ENCODE assay signal across 8 cellular contexts in genomic region chr17:76397687-76398522, GRCh38. TPM values are rescaled to one million over a fixed set of nuclear protein-coding genes. Genes with fewer than 3 reads are reported as not detected.
DNase-seq lines count a peak whose midpoint lies in the region; ATAC-seq and TF ChIP-seq lines count a peak whose summit lies in the region.

No MANE protein-coding gene starts in this region.

- H3K36me3 Mint-ChIP-seq in activated T-helper 1 cell treated with anti-CD3 and anti-CD28 coated beads, Interleukin-12 subunit alpha, Interleukin-12 subunit beta, Interleukin-2, Interleukin-4 antibody, amounts not matched to agents 30 ng/mL and 10 ng/mL and 1 ng/mL, durations not matched to agents 14 hours and 24 hours and 36 hours (ENCODE audit: low read depth): peaks cover 33% of the 10 kb centered on the region

- no peak for TF ChIP-seq POLR2A in suprapubic skin (IDR thresholded peaks at IDR 0.05)

- H3K27me3 ChIP-seq in suprapubic skin: no peaks in the 10 kb centered on the region

- H3K27me3 Mint-ChIP-seq in activated T-helper 1 cell treated with anti-CD3 and anti-CD28 coated beads, Interleukin-12 subunit alpha, Interleukin-12 subunit beta, Interleukin-2, Interleukin-4 antibody, amounts not matched to agents 30 ng/mL and 10 ng/mL and 1 ng/mL, durations not matched to agents 14 hours and 24 hours and 36 hours (ENCODE audit: insufficient read depth): no peaks in the 10 kb centered on the region

- peak; percentile 99 for TF ChIP-seq CTCF in RWPE1 (conservative IDR thresholded peaks at IDR 0.05; ENCODE audit: low read depth)
- TF ChIP-seq CTCF in omental fat pad (IDR thresholded peaks at IDR 0.05): peak in 1 of 3 donors; percentile 89
- peak; percentile 94 to 96 for TF ChIP-seq CTCF in suprapubic skin (IDR thresholded peaks at IDR 0.05)

- no peak overlapping the region for H3K4me3 ChIP-seq in suprapubic skin

- POLR2A ChIA-PET in RWPE1 (lab: Yijun Ruan, JAX; ENCODE audit: low non-redundant PET): no interaction called here

- H3K9me3 Mint-ChIP-seq in activated T-helper 1 cell treated with anti-CD3 and anti-CD28 coated beads, Interleukin-12 subunit alpha, Interleukin-12 subunit beta, Interleukin-2, Interleukin-4 antibody, amounts not matched to agents 30 ng/mL and 10 ng/mL and 1 ng/mL, durations not matched to agents 14 hours and 24 hours and 36 hours: no peaks in the 10 kb centered on the region

- H3K36me3 ChIP-seq in suprapubic skin: peaks cover 97% of the 10 kb centered on the region

- TF ChIP-seq EP300 in suprapubic skin (IDR thresholded peaks at IDR 0.05): no peak

- no peak overlapping the region for H3K4me3 Mint-ChIP-seq in activated T-helper 1 cell treated with anti-CD3 and anti-CD28 coated beads, Interleukin-12 subunit alpha, Interleukin-12 subunit beta, Interleukin-2, Interleukin-4 antibody, amounts not matched to agents 30 ng/mL and 10 ng/mL and 1 ng/mL, durations not matched to agents 14 hours and 24 hours and 36 hours

- H3K4me1 Mint-ChIP-seq in activated T-helper 1 cell treated with anti-CD3 and anti-CD28 coated beads, Interleukin-12 subunit alpha, Interleukin-12 subunit beta, Interleukin-2, Interleukin-4 antibody, amounts not matched to agents 30 ng/mL and 10 ng/mL and 1 ng/mL, durations not matched to agents 14 hours and 24 hours and 36 hours (ENCODE audit: low read depth): no peaks in the 10 kb centered on the region

- CTCF ChIA-PET in RWPE1 (lab: Yijun Ruan, JAX): interaction anchor here (0.5 to 3.4 kb wide), 26 partner anchors 11 to 390 kb away, joined by 3 to 30 read pairs (median 5); partner anchors contain the start of genes PRPSAP1, QRICH2, RHBDF2 and SPHK1

- H3K27ac Mint-ChIP-seq in activated T-helper 1 cell treated with anti-CD3 and anti-CD28 coated beads, Interleukin-12 subunit alpha, Interleukin-12 subunit beta, Interleukin-2, Interleukin-4 antibody, amounts not matched to agents 30 ng/mL and 10 ng/mL and 1 ng/mL, durations not matched to agents 14 hours and 24 hours and 36 hours: no peak overlapping the region

- peaks cover 3% of the 10 kb centered on the region for H3K4me1 ChIP-seq in suprapubic skin

- H3K27ac ChIP-seq in RWPE1 (peak overlapping the region; percentile 39), suprapubic skin (no peak overlapping the region)

- intact Hi-C loops in activated T-helper 1 cell treated with anti-CD3 and anti-CD28 coated beads, Interleukin-12 subunit alpha, Interleukin-12 subunit beta, Interleukin-2, Interleukin-4 antibody, amounts not matched to agents 30 ng/mL and 10 ng/mL and 1 ng/mL, durations not matched to agents 14 hours and 24 hours and 36 hours (cut with micrococcal nuclease): loop anchor here (1.0 kb wide), 2 partner anchors 44 to 95 kb away; no protein-coding TSS in a partner anchor

- ATAC-seq in omental fat pad (ENCODE audit: low FRiP score) (peak; percentile 66), HG02840 (IDR thresholded peaks at IDR 0.05; ENCODE audit: low FRiP score, unreplicated experiment) (no peak)

- WGBS in suprapubic skin: 54% methylated on average over 12 of the region's 16 CpGs

- DNase-seq in DMS79 (lab: John Stamatoyannopoulos, UW) (peak; percentile 63), LHCN-M2 (ENCODE audit: low read depth) (peak; percentile 93), RWPE1 (ENCODE audit: low spot score) (peak; percentile 73), fibroblast of the conjunctiva (ENCODE audit: low read depth) (peak; percentile 83), omental fat pad (ENCODE audit: low spot score) (peak; percentile 99), suprapubic skin (ENCODE audit: low spot score in 2 of 2) (peak; percentile 93 to 94)
- peak; percentile 73 for DNase-seq in activated T-helper 1 cell treated with anti-CD3 and anti-CD28 coated beads, Interleukin-12 subunit alpha, Interleukin-12 subunit beta, Interleukin-2, Interleukin-4 antibody, amounts not matched to agents 30 ng/mL and 10 ng/mL and 1 ng/mL, durations not matched to agents 14 hours and 24 hours and 36 hours (ENCODE audit: low spot score)

- no peaks in the 10 kb centered on the region for H3K9me3 ChIP-seq in suprapubic skin

RNA-seq across cellular contexts. Expression of gene SPHK1, which starts 13.5 kb away (rescaled TPM):
- total RNA-seq in LHCN-M2 (2014; rRNA removed) (28.4 and 32.8 TPM in 2 replicates), omental fat pad (100 to 1,000 TPM in 1 of 4 donors, 10 to 100 TPM in 2, 1 to 10 TPM in 1; 8.7 to 107 (median 17.5) TPM), suprapubic skin (10 to 100 TPM; 10.5 to 17.9 (median 12.5) TPM)
- polyA plus RNA-seq in LHCN-M2 (2012): 16.2 TPM
- total RNA-seq in activated T-helper 1 cell treated with anti-CD3 and anti-CD28 coated beads, Interleukin-12 subunit alpha, Interleukin-12 subunit beta, Interleukin-2, Interleukin-4 antibody, amounts not matched to agents 30 ng/mL and 10 ng/mL and 1 ng/mL, durations not matched to agents 14 hours and 24 hours and 36 hours: 16.5 and 17.8 TPM in 2 replicates

RNA-seq across cellular contexts. Expression of gene PRPSAP1, which starts 44.2 kb away (rescaled TPM):
- total RNA-seq in LHCN-M2 (2014; rRNA removed) (35.6 and 47.8 TPM in 2 replicates), omental fat pad (10 to 100 TPM; 31.3 to 80.4 (median 53.7) TPM), suprapubic skin (10 to 100 TPM; 47.3 to 83.9 (median 63.8) TPM)
- 31.0 TPM for polyA plus RNA-seq in LHCN-M2 (2012)
- 41.2 and 44.0 TPM in 2 replicates for total RNA-seq in activated T-helper 1 cell treated with anti-CD3 and anti-CD28 coated beads, Interleukin-12 subunit alpha, Interleukin-12 subunit beta, Interleukin-2, Interleukin-4 antibody, amounts not matched to agents 30 ng/mL and 10 ng/mL and 1 ng/mL, durations not matched to agents 14 hours and 24 hours and 36 hours

RNA-seq across cellular contexts. Expression of gene UBE2O, which starts 55.0 kb away (rescaled TPM):
- total RNA-seq in LHCN-M2 (2014; rRNA removed) (12.7 and 15.7 TPM in 2 replicates), omental fat pad (10 to 100 TPM; 12.5 to 27.5 (median 20.0) TPM), suprapubic skin (10 to 100 TPM; 31.3 to 42.0 (median 37.7) TPM)
- polyA plus RNA-seq in LHCN-M2 (2012): 11.7 TPM
- 44.9 and 45.1 TPM in 2 replicates for total RNA-seq in activated T-helper 1 cell treated with anti-CD3 and anti-CD28 coated beads, Interleukin-12 subunit alpha, Interleukin-12 subunit beta, Interleukin-2, Interleukin-4 antibody, amounts not matched to agents 30 ng/mL and 10 ng/mL and 1 ng/mL, durations not matched to agents 14 hours and 24 hours and 36 hours
